In the genomic region with DNA sequence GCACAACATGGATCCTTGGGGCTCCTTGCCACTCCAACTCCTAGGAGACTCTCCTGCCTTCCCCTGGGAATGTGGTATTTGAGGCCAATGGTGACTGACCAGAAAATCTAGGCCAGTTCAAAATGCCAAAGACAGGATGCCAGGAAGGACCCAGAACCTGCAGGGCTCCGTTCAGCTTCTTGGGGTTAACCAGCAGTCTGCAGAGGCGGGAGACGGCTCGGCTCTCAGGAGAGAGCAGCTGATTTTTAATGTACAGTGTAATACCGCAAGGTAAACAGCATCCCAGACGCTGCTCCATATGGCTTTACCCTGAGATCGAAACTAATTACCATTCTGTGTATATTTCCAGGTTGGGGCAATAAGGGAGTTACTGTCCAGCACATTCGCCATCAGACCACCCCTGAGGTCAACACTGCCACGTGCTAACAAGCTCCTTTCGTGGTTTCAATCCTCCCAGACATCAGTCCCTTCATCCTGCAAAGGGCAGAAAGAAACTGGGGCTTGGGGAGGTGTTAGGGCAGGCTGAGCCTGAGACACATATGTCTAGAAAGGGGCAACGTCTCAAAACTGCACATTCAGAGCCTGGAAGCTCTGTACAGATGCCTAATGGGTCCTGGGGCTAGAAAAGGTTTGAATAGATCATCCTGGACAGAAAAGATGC, we compare ENCODE assay signal across 9 cellular contexts. TPM values are rescaled to one million over a fixed set of nuclear protein-coding genes. Genes with fewer than 3 reads are reported as not detected.
A peak's percentile ranks its signal among the peaks of the same experiment; 100 is the strongest.
DNase-seq lines count a peak whose midpoint lies in the region; ATAC-seq and TF ChIP-seq lines count a peak whose summit lies in the region.
"Had no signal": no experiment of that assay in that cellular context is flagged by ENCODE, and none has a peak within 500 bp of the region (broad histone marks: within the 10 kb centered on the region; RNA-seq: fewer than 3 reads in every experiment).

No MANE protein-coding gene starts in this region.

- peak overlapping the region; percentile 80 for H3K4me3 Mint-ChIP-seq in CD8-positive, alpha-beta T cell
- no peak overlapping the region for H3K4me3 Mint-ChIP-seq in activated T-helper 1 cell treated with anti-CD3 and anti-CD28 coated beads, Interleukin-12 subunit alpha, Interleukin-12 subunit beta, Interleukin-2, Interleukin-4 antibody, amounts not matched to agents 30 ng/mL and 10 ng/mL and 1 ng/mL, durations not matched to agents 14 hours and 24 hours and 36 hours
- peak overlapping the region; percentile 63 to 99 (median 92) for H3K4me3 Mint-ChIP-seq in naive thymus-derived CD4-positive, alpha-beta T cell

- POLR2A ChIA-PET in CD8-positive, alpha-beta T cell (lab: Charles Lee): interaction anchor here (0.8 to 2.1 kb wide), 12 partner anchors 8 to 75 kb away, joined by 3 to 8 read pairs (median 3); a partner anchor contains a TSS
- POLR2A ChIA-PET in naive thymus-derived CD4-positive, alpha-beta T cell (lab: Charles Lee): interaction anchor here (0.8 to 1.7 kb wide), 6 partner anchors 15 to 98 kb away, joined by 3 to 9 read pairs (median 4); no protein-coding TSS in a partner anchor

- H3K9me3 ChIP-seq in CD8-positive, alpha-beta T cell (ENCODE audit: low read length): no peaks in the 10 kb centered on the region
- no peaks in the 10 kb centered on the region for H3K9me3 ChIP-seq in Loucy (ENCODE audit: insufficient read depth, low read depth, low read length)
- no peaks in the 10 kb centered on the region for H3K9me3 ChIP-seq in naive thymus-derived CD4-positive, alpha-beta T cell (ENCODE audit: control insufficient read depth in 2 of 3, low read length in 3 of 3)
- H3K9me3 ChIP-seq: body of pancreas had no signal

- H3K27ac ChIP-seq in CD8-positive, alpha-beta T cell (ENCODE audit: low read depth, low read length): peak overlapping the region; percentile 19
- H3K27ac ChIP-seq in naive thymus-derived CD4-positive, alpha-beta T cell (ENCODE audit: low read depth, low read length): peak overlapping the region; percentile 92

- intact Hi-C loops in CD8-positive, alpha-beta T cell (cut with DNase I, micrococcal nuclease): no loop called here
- intact Hi-C loops in activated T-helper 1 cell treated with anti-CD3 and anti-CD28 coated beads, Interleukin-12 subunit alpha, Interleukin-12 subunit beta, Interleukin-2, Interleukin-4 antibody, amounts not matched to agents 30 ng/mL and 10 ng/mL and 1 ng/mL, durations not matched to agents 14 hours and 24 hours and 36 hours (cut with micrococcal nuclease): no loop called here
- intact Hi-C loops in naive thymus-derived CD4-positive, alpha-beta T cell (cut with micrococcal nuclease): loop anchor here in 1 of 2 donors (1.0 kb wide), 1 partner anchor 10 kb away; no protein-coding TSS in a partner anchor

- DNase-seq in CD8-positive, alpha-beta T cell: peak in 1 of 7 experiments; percentile 17
- no peak for DNase-seq in activated T-helper 1 cell treated with anti-CD3 and anti-CD28 coated beads, Interleukin-12 subunit alpha, Interleukin-12 subunit beta, Interleukin-2, Interleukin-4 antibody, amounts not matched to agents 30 ng/mL and 10 ng/mL and 1 ng/mL, durations not matched to agents 14 hours and 24 hours and 36 hours (ENCODE audit: low spot score)
- DNase-seq in naive thymus-derived CD4-positive, alpha-beta T cell: peak in 2 of 9 donors; percentile 18 to 36
- no peak for DNase-seq in Kasumi-1 (lab: John Stamatoyannopoulos, UW)
- DNase-seq in SKM-1 (lab: John Stamatoyannopoulos, UW; ENCODE audit: unreplicated experiment): no peak
- no peak for DNase-seq in SIG-M5 (lab: John Stamatoyannopoulos, UW)
- no peak for DNase-seq in GM13977 (ENCODE audit: low spot score)
- DNase-seq: body of pancreas had no signal

- peak overlapping the region; percentile 23 for H3K4me3 ChIP-seq in CD8-positive, alpha-beta T cell (ENCODE audit: low read depth, low read length)
- no peak overlapping the region for H3K4me3 ChIP-seq in Loucy (ENCODE audit: low read length, poor library complexity, severe bottlenecking)
- peak overlapping the region; percentile 39 for H3K4me3 ChIP-seq in naive thymus-derived CD4-positive, alpha-beta T cell (ENCODE audit: low read length)
- H3K4me3 ChIP-seq: body of pancreas had no signal

- no peak overlapping the region for H2AFZ ChIP-seq in Loucy (ENCODE audit: low read length)

- H3K9me3 Mint-ChIP-seq in CD8-positive, alpha-beta T cell: no peaks in the 10 kb centered on the region
- H3K9me3 Mint-ChIP-seq in activated T-helper 1 cell treated with anti-CD3 and anti-CD28 coated beads, Interleukin-12 subunit alpha, Interleukin-12 subunit beta, Interleukin-2, Interleukin-4 antibody, amounts not matched to agents 30 ng/mL and 10 ng/mL and 1 ng/mL, durations not matched to agents 14 hours and 24 hours and 36 hours: no peaks in the 10 kb centered on the region
- peaks cover 0 to 10% (median 0%) of the 10 kb centered on the region in 11 donors for H3K9me3 Mint-ChIP-seq in naive thymus-derived CD4-positive, alpha-beta T cell

- peaks cover 78% of the 10 kb centered on the region for H3K36me3 Mint-ChIP-seq in CD8-positive, alpha-beta T cell
- peaks cover 50% of the 10 kb centered on the region for H3K36me3 Mint-ChIP-seq in activated T-helper 1 cell treated with anti-CD3 and anti-CD28 coated beads, Interleukin-12 subunit alpha, Interleukin-12 subunit beta, Interleukin-2, Interleukin-4 antibody, amounts not matched to agents 30 ng/mL and 10 ng/mL and 1 ng/mL, durations not matched to agents 14 hours and 24 hours and 36 hours (ENCODE audit: low read depth)
- peaks cover 10 to 45% (median 37%) of the 10 kb centered on the region in 5 donors for H3K36me3 Mint-ChIP-seq in naive thymus-derived CD4-positive, alpha-beta T cell

- peak; percentile 8 for ATAC-seq in CD8-positive, alpha-beta T cell
- ATAC-seq in naive thymus-derived CD4-positive, alpha-beta T cell: peak; percentile 3
- ATAC-seq: body of pancreas had no signal

- peaks cover 17% of the 10 kb centered on the region for H3K36me3 ChIP-seq in CD8-positive, alpha-beta T cell (ENCODE audit: insufficient read depth, low read length)
- peaks cover 35% of the 10 kb centered on the region; the same call in 1 of the 2 replicates for H3K36me3 ChIP-seq in Loucy (ENCODE audit: insufficient read depth, low read length)
- peaks cover 0 to 26% (median 0%) of the 10 kb centered on the region in 3 experiments for H3K36me3 ChIP-seq in naive thymus-derived CD4-positive, alpha-beta T cell (ENCODE audit: control insufficient read depth in 2 of 3, insufficient read depth in 3 of 3, low read length in 3 of 3)

- no peaks in the 10 kb centered on the region for H3K27me3 ChIP-seq in CD8-positive, alpha-beta T cell (ENCODE audit: insufficient read depth, low read length)
- no peaks in the 10 kb centered on the region for H3K27me3 ChIP-seq in Loucy (ENCODE audit: insufficient read depth, low read length, poor library complexity, severe bottlenecking)
- no peaks in the 10 kb centered on the region for H3K27me3 ChIP-seq in naive thymus-derived CD4-positive, alpha-beta T cell (ENCODE audit: control insufficient read depth in 2 of 2, insufficient read depth in 2 of 2, low read length in 2 of 2)
- H3K27me3 ChIP-seq: body of pancreas had no signal

- no peaks in the 10 kb centered on the region for H3K27me3 Mint-ChIP-seq in CD8-positive, alpha-beta T cell (ENCODE audit: low read depth)
- no peaks in the 10 kb centered on the region for H3K27me3 Mint-ChIP-seq in activated T-helper 1 cell treated with anti-CD3 and anti-CD28 coated beads, Interleukin-12 subunit alpha, Interleukin-12 subunit beta, Interleukin-2, Interleukin-4 antibody, amounts not matched to agents 30 ng/mL and 10 ng/mL and 1 ng/mL, durations not matched to agents 14 hours and 24 hours and 36 hours (ENCODE audit: insufficient read depth)
- no peaks in the 10 kb centered on the region for H3K27me3 Mint-ChIP-seq in naive thymus-derived CD4-positive, alpha-beta T cell

- CTCF ChIA-PET in CD8-positive, alpha-beta T cell (lab: Charles Lee): interaction anchor here (0.8 to 2.4 kb wide), 7 partner anchors 9 to 87 kb away, joined by 3 to 12 read pairs (median 4); no protein-coding TSS in a partner anchor
- CTCF ChIA-PET in naive thymus-derived CD4-positive, alpha-beta T cell (lab: Charles Lee): interaction anchor here (0.6 to 1.7 kb wide), 6 partner anchors 9 to 179 kb away, joined by 3 to 8 read pairs (median 3); a partner anchor contains a TSS

- in situ Hi-C loops in GM13977 (cut with MboI; ENCODE audit: low pct_unique_long_range_greater_than_20kb, low sequenced_read_pairs, unreplicated experiment): no loop called here

- H4K20me1 ChIP-seq in Loucy (ENCODE audit: insufficient read depth, low read length, poor library complexity, severe bottlenecking): peaks cover 55% of the 10 kb centered on the region

- peak overlapping the region; percentile 94 for H3K27ac Mint-ChIP-seq in CD8-positive, alpha-beta T cell
- H3K27ac Mint-ChIP-seq in activated T-helper 1 cell treated with anti-CD3 and anti-CD28 coated beads, Interleukin-12 subunit alpha, Interleukin-12 subunit beta, Interleukin-2, Interleukin-4 antibody, amounts not matched to agents 30 ng/mL and 10 ng/mL and 1 ng/mL, durations not matched to agents 14 hours and 24 hours and 36 hours: peak overlapping the region; percentile 68
- H3K27ac Mint-ChIP-seq in naive thymus-derived CD4-positive, alpha-beta T cell: peak overlapping the region; percentile 79 to 98 (median 94)

- peaks cover 98% of the 10 kb centered on the region for H3K79me2 ChIP-seq in Loucy (ENCODE audit: insufficient read depth, low read length)

- H3K4me1 Mint-ChIP-seq in CD8-positive, alpha-beta T cell (ENCODE audit: low read depth): peaks cover 88% of the 10 kb centered on the region
- peaks cover 80% of the 10 kb centered on the region for H3K4me1 Mint-ChIP-seq in activated T-helper 1 cell treated with anti-CD3 and anti-CD28 coated beads, Interleukin-12 subunit alpha, Interleukin-12 subunit beta, Interleukin-2, Interleukin-4 antibody, amounts not matched to agents 30 ng/mL and 10 ng/mL and 1 ng/mL, durations not matched to agents 14 hours and 24 hours and 36 hours (ENCODE audit: low read depth)
- peaks cover 77 to 99% (median 89%) of the 10 kb centered on the region in 7 donors for H3K4me1 Mint-ChIP-seq in naive thymus-derived CD4-positive, alpha-beta T cell

- TF ChIP-seq CTCF in CD8-positive, alpha-beta T cell (IDR thresholded peaks at IDR 0.05): no peak
- no peak for TF ChIP-seq CTCF in Loucy (conservative IDR thresholded peaks at IDR 0.05; ENCODE audit: low read length)
- no peak for TF ChIP-seq CTCF in GM13977 (IDR thresholded peaks at IDR 0.05; ENCODE audit: extremely low read depth, insufficient read depth, missing control alignments)

- H3K4me2 ChIP-seq in Loucy (ENCODE audit: low read depth, low read length, poor library complexity, severe bottlenecking): peak overlapping the region; percentile 78

- peak overlapping the region; percentile 58 for H3K9ac ChIP-seq in Loucy (ENCODE audit: low read depth, low read length, poor library complexity, severe bottlenecking)

- H3K4me1 ChIP-seq in CD8-positive, alpha-beta T cell (ENCODE audit: insufficient read depth, low read length): peaks cover 96% of the 10 kb centered on the region
- peaks cover 62% of the 10 kb centered on the region for H3K4me1 ChIP-seq in Loucy (ENCODE audit: insufficient read depth, low read length, poor library complexity, severe bottlenecking)
- peaks cover 68 to 88% of the 10 kb centered on the region in 2 donors for H3K4me1 ChIP-seq in naive thymus-derived CD4-positive, alpha-beta T cell (ENCODE audit: control insufficient read depth in 2 of 2, insufficient read depth in 2 of 2, low read length in 2 of 2)

- H3F3A ChIP-seq in Loucy (ENCODE audit: low read depth): 0 out of 2 replicates have a peak, but pooled peaks cover 4% of the 10 kb centered on the region

- H3K9me2 ChIP-seq in Loucy (replicated peaks; ENCODE audit: low read depth, low read length): no peaks in the 10 kb centered on the region

RNA-seq across cellular contexts. Expression of a gene that starts 16.7 kb away (rescaled TPM):
- 100 to 1,000 TPM; 504 to 516 TPM for total RNA-seq in CD8-positive, alpha-beta T cell
- 38.3 and 38.5 TPM in 2 replicates for total RNA-seq in activated T-helper 1 cell treated with anti-CD3 and anti-CD28 coated beads, Interleukin-12 subunit alpha, Interleukin-12 subunit beta, Interleukin-2, Interleukin-4 antibody, amounts not matched to agents 30 ng/mL and 10 ng/mL and 1 ng/mL, durations not matched to agents 14 hours and 24 hours and 36 hours
- total RNA-seq in naive thymus-derived CD4-positive, alpha-beta T cell: 100 to 1,000 TPM in 4 of 5 experiments, 10 to 100 TPM in 1; 51.7 to 429 (median 199) TPM
- 10 to 100 TPM; 81.0 to 86.8 TPM for polyA plus RNA-seq in naive thymus-derived CD4-positive, alpha-beta T cell
